8 cellular contexts compared by ENCODE assay signal in the genomic region with DNA sequence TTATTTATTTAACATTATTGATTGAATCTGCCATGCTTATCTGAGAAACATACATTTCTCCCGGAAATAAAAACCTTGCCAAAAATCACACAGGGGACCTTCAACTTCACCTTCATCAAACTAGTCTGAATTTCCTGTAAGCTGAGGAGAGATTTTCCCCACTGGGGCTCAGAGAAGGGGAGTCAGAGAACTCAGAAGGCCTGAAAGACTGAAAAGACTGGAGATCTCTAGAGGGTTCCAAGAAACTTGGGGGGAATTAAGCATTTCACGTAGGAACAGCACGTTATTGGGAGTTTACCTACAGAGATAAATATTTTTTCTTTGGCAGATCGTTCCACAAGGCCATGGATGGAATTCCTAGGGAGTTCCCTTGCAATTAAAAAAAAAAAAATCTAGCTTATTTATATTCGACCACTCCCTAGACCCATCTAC. TPM values are rescaled to one million over a fixed set of nuclear protein-coding genes. Genes with fewer than 3 reads are reported as not detected.
DNase-seq lines count a peak whose midpoint lies in the region; ATAC-seq and TF ChIP-seq lines count a peak whose summit lies in the region.

No MANE protein-coding gene starts in this region.

- H3K36me3 ChIP-seq in ES-I3 (ENCODE audit: insufficient read depth, low read length) (peaks cover 18% of the 10 kb centered on the region), MM.1S (replicated peaks; ENCODE audit: insufficient read depth, low read length) (peaks cover 14% of the 10 kb centered on the region), neural progenitor cell (peaks cover 17% of the 10 kb centered on the region)
- peaks cover 23% of the 10 kb centered on the region for H3K36me3 ChIP-seq in effector memory CD4-positive, alpha-beta T cell (ENCODE audit: control insufficient read depth, insufficient read depth, low read length)

- H2AFZ ChIP-seq in MM.1S (ENCODE audit: low read length) (peak overlapping the region; percentile 80), neural progenitor cell (replicated peaks) (peak overlapping the region; percentile 56)

- no peaks in the 10 kb centered on the region for H3K9me3 ChIP-seq in ES-I3 (ENCODE audit: control insufficient read depth, insufficient read depth, low read length)
- H3K9me3 ChIP-seq in MM.1S (replicated peaks; ENCODE audit: insufficient read depth, low read length): no peaks in the 10 kb centered on the region
- H3K9me3 ChIP-seq in effector memory CD4-positive, alpha-beta T cell (ENCODE audit: control insufficient read depth, low read length): no peaks in the 10 kb centered on the region
- peaks cover 8% of the 10 kb centered on the region for H3K9me3 ChIP-seq in neural progenitor cell (ENCODE audit: low read depth)

- peak overlapping the region; percentile 100 for H3K4me3 Mint-ChIP-seq in neural progenitor cell

- peaks cover 7% of the 10 kb centered on the region; the same call in 1 of the 2 replicates for H3K4me1 ChIP-seq in ES-I3 (ENCODE audit: insufficient read depth, low read length)
- H3K4me1 ChIP-seq in MM.1S (ENCODE audit: low read length): no peaks in the 10 kb centered on the region; the same call in 1 of the 2 replicates
- H3K4me1 ChIP-seq in effector memory CD4-positive, alpha-beta T cell (ENCODE audit: control insufficient read depth, insufficient read depth, low read length, poor library complexity, severe bottlenecking): peaks cover 14% of the 10 kb centered on the region
- peaks cover 18% of the 10 kb centered on the region for H3K4me1 ChIP-seq in neural progenitor cell

- H3K36me3 Mint-ChIP-seq in neural progenitor cell: no peaks in the 10 kb centered on the region

- H4K20me1 ChIP-seq in MM.1S (ENCODE audit: insufficient read depth, low read length) (no peaks in the 10 kb centered on the region), neural progenitor cell (ENCODE audit: low read depth) (peaks cover 11% of the 10 kb centered on the region)

- H3K9me2 ChIP-seq in MM.1S (replicated peaks; ENCODE audit: insufficient read depth, low read length): no peaks in the 10 kb centered on the region

- H3K4me1 Mint-ChIP-seq in neural progenitor cell: peaks cover 9% of the 10 kb centered on the region

- no peak for TF ChIP-seq CTCF in MM.1S (IDR thresholded peaks at IDR 0.05; ENCODE audit: low read length)
- no peak for TF ChIP-seq CTCF in neural progenitor cell (IDR thresholded peaks at IDR 0.05)

- ATAC-seq in HG03135 (IDR thresholded peaks at IDR 0.05; ENCODE audit: unreplicated experiment): no peak

- H3K79me2 ChIP-seq in MM.1S (ENCODE audit: low read length) (peaks cover 42% of the 10 kb centered on the region), neural progenitor cell (ENCODE audit: low read depth) (peaks cover 39% of the 10 kb centered on the region)

- DNase-seq in MM.1S (no peak), neural progenitor cell (ENCODE audit: low spot score) (no peak), HUDEP-2 (lab: John Stamatoyannopoulos, UW; ENCODE audit: unreplicated experiment in 76 of 76) (no peak), NCI-H1092 (lab: John Stamatoyannopoulos, UW) (no peak), COR-L47 (lab: John Stamatoyannopoulos, UW) (no peak)
- no peak for DNase-seq in effector memory CD4-positive, alpha-beta T cell

- peak overlapping the region; percentile 41; the same call in 1 of the 2 replicates for H3K27ac ChIP-seq in MM.1S (ENCODE audit: low read length)
- H3K27ac ChIP-seq in effector memory CD4-positive, alpha-beta T cell (ENCODE audit: insufficient read depth, low read length, poor library complexity, severe bottlenecking): peak overlapping the region; percentile 92
- H3K27ac ChIP-seq in neural progenitor cell: no peak overlapping the region

- H3K4me2 ChIP-seq in MM.1S (ENCODE audit: low read depth, low read length) (peak overlapping the region; percentile 68), neural progenitor cell (peak overlapping the region; percentile 96)

- peaks cover 6% of the 10 kb centered on the region for H3K9me3 Mint-ChIP-seq in neural progenitor cell

- H3K4me3 ChIP-seq in MM.1S (ENCODE audit: low read length) (peak overlapping the region; percentile 100), neural progenitor cell (peak overlapping the region; percentile 82)
- H3K4me3 ChIP-seq in effector memory CD4-positive, alpha-beta T cell (ENCODE audit: insufficient read depth, low read depth, low read length, poor library complexity, severe bottlenecking): peak overlapping the region; percentile 49

- peak overlapping the region; percentile 99 for H3K27ac Mint-ChIP-seq in neural progenitor cell

- peaks cover 3% of the 10 kb centered on the region for H3K27me3 Mint-ChIP-seq in neural progenitor cell (ENCODE audit: insufficient read depth, low read depth)

- peak overlapping the region; percentile 76 for H3K9ac ChIP-seq in ES-I3 (ENCODE audit: low read depth, low read length)
- H3K9ac ChIP-seq in MM.1S (ENCODE audit: low read length): peak overlapping the region; percentile 91
- peak overlapping the region; percentile 77 for H3K9ac ChIP-seq in neural progenitor cell

- peaks cover 5% of the 10 kb centered on the region; the same call in 1 of the 2 replicates for H3F3A ChIP-seq in MM.1S (ENCODE audit: insufficient read depth, low read length)
- peaks cover 12% of the 10 kb centered on the region for H3F3A ChIP-seq in neural progenitor cell (ENCODE audit: low read depth)

- H3K27me3 ChIP-seq in MM.1S (replicated peaks; ENCODE audit: insufficient read depth, low read length): no peaks in the 10 kb centered on the region
- no peaks in the 10 kb centered on the region for H3K27me3 ChIP-seq in effector memory CD4-positive, alpha-beta T cell (replicated peaks; ENCODE audit: control insufficient read depth, insufficient read depth, low read length, poor library complexity, severe bottlenecking)
- H3K27me3 ChIP-seq in neural progenitor cell: no peaks in the 10 kb centered on the region

RNA-seq across cellular contexts. Expression of a gene that starts 0.5 kb away (rescaled TPM):
- 60.0 and 90.4 TPM in 2 replicates for total RNA-seq in neural progenitor cell (ENCODE audit: low replicate concordance)

Comparison
In these comparisons a context has a peak if more than half of its experiments do, and no peak if none do; other contexts are left out.
1. H3K4me3 ChIP-seq: peak in every context shown above with its lines; median percentile 100 in MM.1S; 82 in neural progenitor cell; 49 in effector memory CD4-positive, alpha-beta T cell.